ENCODE assay signal across 8 cellular contexts in the genomic region with DNA sequence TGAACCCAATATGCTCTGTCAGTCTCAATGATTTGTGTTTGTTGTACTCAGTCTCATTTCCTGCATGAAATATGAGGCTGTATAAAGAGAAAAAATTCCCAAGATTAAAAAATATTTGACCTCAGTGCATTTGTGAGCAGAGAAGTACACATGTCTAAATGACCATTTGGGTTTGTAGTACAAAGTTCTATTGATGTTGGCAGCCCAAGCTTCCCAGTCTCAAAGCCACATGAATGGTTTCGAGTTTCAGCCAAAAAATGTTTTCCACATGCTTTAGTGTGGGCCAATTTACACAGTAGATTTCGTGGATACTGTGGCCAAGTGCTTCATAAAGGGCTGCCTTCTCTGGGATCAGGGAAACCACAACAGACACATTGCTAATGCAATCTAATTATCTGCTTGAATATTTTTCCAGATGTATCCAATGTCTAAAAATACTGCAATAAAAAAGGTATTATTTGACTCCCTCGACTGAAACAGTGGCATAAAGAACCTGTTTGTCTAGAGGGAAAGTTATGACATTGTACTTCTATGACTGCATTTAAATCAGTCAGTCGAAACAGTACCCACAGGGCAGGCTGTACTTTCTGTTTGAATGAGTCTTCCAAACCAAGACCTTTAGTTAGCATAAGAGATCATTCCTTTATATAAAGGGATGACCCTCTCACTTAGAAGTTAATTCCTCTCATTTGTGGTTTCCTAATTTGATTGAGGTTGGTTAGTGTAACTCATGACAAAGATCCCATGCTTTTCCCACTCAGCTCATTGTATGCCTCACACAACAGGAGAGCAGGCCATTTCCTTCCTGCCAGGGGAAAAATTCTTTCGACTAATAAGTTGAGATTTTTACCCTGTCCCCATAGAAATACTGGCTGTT.
DNase-seq lines count a peak whose midpoint lies in the region; ATAC-seq, FAIRE-seq and TF ChIP-seq lines count a peak whose summit lies in the region.

No MANE protein-coding gene starts in this region.

- no peak for TF ChIP-seq CTCF in KMS-11 (conservative IDR thresholded peaks at IDR 0.05; ENCODE audit: low read depth, low read length)
- no peak for TF ChIP-seq CTCF in body of pancreas (IDR thresholded peaks at IDR 0.05)
- TF ChIP-seq CTCF in kidney (IDR thresholded peaks at IDR 0.05; ENCODE audit: borderline replicate concordance, extremely low read depth, insufficient read depth) = no peak
- TF ChIP-seq CTCF in suprapubic skin (IDR thresholded peaks at IDR 0.05) = no peak

- TF ChIP-seq POLR2A in body of pancreas (IDR thresholded peaks at IDR 0.05) (no peak), suprapubic skin (IDR thresholded peaks at IDR 0.05) (no peak)

- H3K4me3 ChIP-seq in KMS-11 (IDR thresholded peaks at IDR 0.05; ENCODE audit: insufficient read depth, low read depth, low read length) = no peak overlapping the region
- H3K4me3 ChIP-seq in body of pancreas = no peak overlapping the region
- no peak overlapping the region for H3K4me3 ChIP-seq in kidney (ENCODE audit: low read length in 2 of 2)
- no peak overlapping the region for H3K4me3 ChIP-seq in suprapubic skin

- intact Hi-C loops in body of pancreas (cut with DNase I) (no loop called here), kidney (cut with DNase I) (no loop called here)

- H3K9ac ChIP-seq in KMS-11 = no peak overlapping the region
- H3K9ac ChIP-seq in kidney (ENCODE audit: low read length in 2 of 2) = no peak overlapping the region

- no peak for TF ChIP-seq EP300 in suprapubic skin (IDR thresholded peaks at IDR 0.05)

- H3K4me1 ChIP-seq in KMS-11 (ENCODE audit: low read depth, poor library complexity, severe bottlenecking) (peaks cover 44% of the 10 kb centered on the region), body of pancreas (peaks cover 28% of the 10 kb centered on the region), kidney (ENCODE audit: control insufficient read depth in 1 of 2, insufficient read depth in 1 of 2, low read depth in 1 of 2, low read length in 2 of 2) (peaks cover 2 to 8% of the 10 kb centered on the region in 2 donors), suprapubic skin (peaks cover 16% of the 10 kb centered on the region)

- no peaks in the 10 kb centered on the region for H4K20me1 ChIP-seq in KMS-11 (ENCODE audit: insufficient read depth)

- H3K4me2 ChIP-seq in KMS-11 = peak overlapping the region; percentile 29

- DNase-seq in body of pancreas = peak; percentile 44 to 83 (median 70)
- no peak for DNase-seq in kidney
- no peak for DNase-seq in suprapubic skin (ENCODE audit: low spot score in 2 of 2)
- DNase-seq in C1 segment of cervical spinal cord (lab: John Stamatoyannopoulos, UW) = no peak
- DNase-seq in NAMALWA (ENCODE audit: low spot score) = no peak

- no peaks in the 10 kb centered on the region for H3K79me2 ChIP-seq in KMS-11 (ENCODE audit: insufficient read depth, low read depth)

- no peak overlapping the region for H2AFZ ChIP-seq in KMS-11 (ENCODE audit: low read depth)

- H3K9me3 ChIP-seq in body of pancreas (no peaks in the 10 kb centered on the region), kidney (ENCODE audit: control insufficient read depth in 1 of 2, low read length in 2 of 2) (no peaks in the 10 kb centered on the region), suprapubic skin (no peaks in the 10 kb centered on the region)

- H3K27me3 ChIP-seq in KMS-11 (ENCODE audit: insufficient read depth, low read depth) (no peaks in the 10 kb centered on the region), body of pancreas (no peaks in the 10 kb centered on the region), suprapubic skin (no peaks in the 10 kb centered on the region)

- no peak for FAIRE-seq in kidney (lab: Jason Lieb, UNC)

- peak; percentile 91 for ATAC-seq in body of pancreas
- ATAC-seq in HG02870 (IDR thresholded peaks at IDR 0.05; ENCODE audit: unreplicated experiment) = no peak
- ATAC-seq in HG02840 (IDR thresholded peaks at IDR 0.05; ENCODE audit: low FRiP score, unreplicated experiment) = no peak

- H3K27ac ChIP-seq in KMS-11 (peak overlapping the region; percentile 8; the same call in 1 of the 2 replicates), body of pancreas (peak overlapping the region; percentile 67 to 89 (median 74)), kidney (ENCODE audit: low read depth in 2 of 2, low read length in 2 of 2) (peak overlapping the region; percentile 18 to 32), suprapubic skin (peak overlapping the region; percentile 71)

- WGBS in body of pancreas, 2 donors = 18 to 20% methylated on average over 5 of the region's 5 CpGs
- 23% methylated on average over 5 of the region's 5 CpGs for whole genome bisulfite sequencing in suprapubic skin

- H3K36me3 ChIP-seq in KMS-11 (ENCODE audit: insufficient read depth) = no peaks in the 10 kb centered on the region
- no peaks in the 10 kb centered on the region for H3K36me3 ChIP-seq in body of pancreas (replicated peaks in 1 of 2; ENCODE audit: insufficient read depth in 1 of 2, low read depth in 2 of 2)
- H3K36me3 ChIP-seq in kidney (ENCODE audit: control insufficient read depth in 1 of 2, insufficient read depth in 2 of 2, low read length in 2 of 2) = no peaks in the 10 kb centered on the region
- H3K36me3 ChIP-seq in suprapubic skin = no peaks in the 10 kb centered on the region

Comparison
In these comparisons a context has a peak if more than half of its experiments do, and no peak if none do; other contexts are left out.
1. H3K27ac ChIP-seq: peak in every context shown above with its lines; median percentile 74 in body of pancreas; 71 in suprapubic skin; 25 in kidney; 8 in KMS-11.
2. DNase-seq: peak in body of pancreas (4 of 4); none in kidney (single experiment), suprapubic skin (0 of 2), C1 segment of cervical spinal cord (0 of 14) and NAMALWA (single experiment).